In genomic region chr20:1467355-1468116, GRCh38 we compare ENCODE assay signal across 1 cellular context.
TF ChIP-seq lines count a peak whose summit lies in the region.

No MANE protein-coding gene starts in this region.

TF ChIP-seq in K562, 482 proteins besides CTCF, POLR2A, EP300 and RAD21 (continued from another document and continues in another):
- TF ChIP-seq ZNF740 (CRISPR knock-in tag; IDR thresholded peaks at IDR 0.05) (no peak), ZNF740 (tag; IDR thresholded peaks at IDR 0.05) (no peak), USF1 (CRISPR knock-in tag; IDR thresholded peaks at IDR 0.05) (no peak), PTRF (tag; IDR thresholded peaks at IDR 0.05) (no peak), HBP1 (CRISPR knock-in tag; IDR thresholded peaks at IDR 0.05) (no peak), TFE3 (CRISPR knock-in tag; IDR thresholded peaks at IDR 0.05) (no peak), WHSC1 (IDR thresholded peaks at IDR 0.05; ENCODE audit: low read length) (no peak), FOXA3 (CRISPR knock-in tag; conservative IDR thresholded peaks at IDR 0.05 in 1 of 2, IDR thresholded peaks at IDR 0.05 in 1 of 2) (peak; percentile 67 to 83), ZBTB40 (IDR thresholded peaks at IDR 0.05) (0 out of 2 replicates have a peak, but pooled peaks have one; percentile 9), ZBTB40 (CRISPR knock-in tag; IDR thresholded peaks at IDR 0.05) (no peak), ZNF778 (CRISPR knock-in tag; IDR thresholded peaks at IDR 0.05) (no peak), ZKSCAN8 (CRISPR knock-in tag; IDR thresholded peaks at IDR 0.05) (no peak), MCM3 (IDR thresholded peaks at IDR 0.05) (no peak), ZNF696 (CRISPR knock-in tag; conservative IDR thresholded peaks at IDR 0.05) (no peak), NEUROD1 (IDR thresholded peaks at IDR 0.05; ENCODE audit: borderline replicate concordance, low read depth, low read length, partially characterized antibody) (no peak), SMARCC2 (IDR thresholded peaks at IDR 0.05; ENCODE audit: low read depth) (no peak), E2F4 (CRISPR knock-in tag; IDR thresholded peaks at IDR 0.05; ENCODE audit: low read depth) (peak; percentile 94), KDM5B (IDR thresholded peaks at IDR 0.05; ENCODE audit: insufficient replicate concordance, low read depth, low read length) (peak; percentile 15), TSC22D4 (tag; IDR thresholded peaks at IDR 0.05) (no peak), ZNF589 (CRISPR knock-in tag; IDR thresholded peaks at IDR 0.05; ENCODE audit: low read depth) (no peak), CEBPB (tag; IDR thresholded peaks at IDR 0.05) (peak; percentile 97), ZNF512 (tag; IDR thresholded peaks at IDR 0.05) (no peak), PHF20 (IDR thresholded peaks at IDR 0.05; ENCODE audit: partially characterized antibody) (no peak), HNRNPH1 (optimal IDR thresholded peaks at IDR 0.05; ENCODE audit: low read depth, low read length) (no peak), POLR3A (IDR thresholded peaks at IDR 0.05; ENCODE audit: borderline replicate concordance, extremely low read depth, insufficient read depth, insufficient read length) (no peak), HMGN3 (IDR thresholded peaks at IDR 0.05; ENCODE audit: borderline replicate concordance, extremely low read depth, insufficient read length, low read depth, low read length) (no peak), KDM1A (IDR thresholded peaks at IDR 0.05) (no peak), MED1 (CRISPR knock-in tag; IDR thresholded peaks at IDR 0.05; ENCODE audit: borderline replicate concordance) (no peak), SMARCA4 (IDR thresholded peaks at IDR 0.05) (peak; percentile 33; the same call in 1 of the 2 replicates), FOXJ2 (tag; IDR thresholded peaks at IDR 0.05) (peak; percentile 98), STAG1 (CRISPR knock-in tag; IDR thresholded peaks at IDR 0.05; ENCODE audit: borderline replicate concordance) (no peak), KLF1 (tag; IDR thresholded peaks at IDR 0.05) (no peak), THRB (CRISPR knock-in tag; conservative IDR thresholded peaks at IDR 0.05) (no peak), NKRF (IDR thresholded peaks at IDR 0.05; ENCODE audit: borderline replicate concordance) (peak; percentile 37; the same call in 1 of the 2 replicates), POU5F1 (IDR thresholded peaks at IDR 0.05; ENCODE audit: borderline replicate concordance, low read depth, low read length, partially characterized antibody) (no peak), SP1 (CRISPR knock-in tag; IDR thresholded peaks at IDR 0.05) (peak; percentile 51), ZNF124 (CRISPR knock-in tag; IDR thresholded peaks at IDR 0.05) (no peak), NFXL1 (CRISPR knock-in tag; IDR thresholded peaks at IDR 0.05) (no peak), EP400 (IDR thresholded peaks at IDR 0.05) (peak; percentile 91), ETS2 (tag; IDR thresholded peaks at IDR 0.05; ENCODE audit: borderline replicate concordance, poor library complexity, severe bottlenecking) (no peak), SUPT5H (IDR thresholded peaks at IDR 0.05) (peak; percentile 64; the same call in 1 of the 2 replicates), TFAP4 (CRISPR knock-in tag; IDR thresholded peaks at IDR 0.05; ENCODE audit: borderline replicate concordance) (peak; percentile 58; the same call in 1 of the 2 replicates), FOXK1 (CRISPR knock-in tag; IDR thresholded peaks at IDR 0.05; ENCODE audit: borderline replicate concordance) (peak; percentile 95), ZNF217 (CRISPR knock-in tag; IDR thresholded peaks at IDR 0.05) (no peak)
